ENCODE assay signal across 13 cellular contexts in genomic region chr2:70523672-70523995, GRCh38. TPM values are rescaled to one million over a fixed set of nuclear protein-coding genes. Genes with fewer than 3 reads are reported as not detected.
DNase-seq lines count a peak whose midpoint lies in the region; ATAC-seq and TF ChIP-seq lines count a peak whose summit lies in the region.
"Had no signal": no experiment of that assay in that cellular context is flagged by ENCODE, and none has a peak within 500 bp of the region (broad histone marks: within the 10 kb centered on the region; RNA-seq: fewer than 3 reads in every experiment).

No MANE protein-coding gene starts in this region.

- H3K27me3 ChIP-seq in HL-60 (ENCODE audit: insufficient read depth, poor library complexity, severe bottlenecking): no peaks in the 10 kb centered on the region

- TF ChIP-seq CTCF in CD14-positive monocyte (IDR thresholded peaks at IDR 0.05) (no peak), HL-60 (IDR thresholded peaks at IDR 0.05; ENCODE audit: insufficient read depth, low read length) (no peak)

- DNase-seq in CD14-positive monocyte (ENCODE audit: low spot score): no peak
- DNase-seq in HL-60 (ENCODE audit: low read depth in 1 of 2, low spot score in 1 of 2): peak in 1 of 2 experiments; percentile 88
- no peak for DNase-seq in natural killer cell treated with Interleukin-12 subunit alpha and Interleukin-12 subunit beta and Interleukin-15 and Interleukin-18, amount 100 ng/mL, for 72 hours (ENCODE audit: low spot score)
- no peak for DNase-seq in NCI-H226
- DNase-seq in DMS153 (lab: John Stamatoyannopoulos, UW): no peak
- DNase-seq in NCI-H2107 (lab: John Stamatoyannopoulos, UW): no peak
- DNase-seq: hypothalamus; stimulated activated CD4-positive, alpha-beta T cell treated with anti-CD3 and anti-CD28 coated beads, Interleukin-12 subunit alpha, Interleukin-12 subunit beta, amount 100 ng/mL, for 4 hours had no signal

- peaks cover 0 to 4% of the 10 kb centered on the region in 2 donors for H3K36me3 Mint-ChIP-seq in CD14-positive monocyte
- peaks cover 6% of the 10 kb centered on the region for H3K36me3 Mint-ChIP-seq in dendritic cell treated with granulocyte-macrophage colony-stimulating factor and Interleukin-4, amounts not matched to agents 40 ng/mL and 50 ng/mL, for 4 days (ENCODE audit: low read depth)
- no peaks in the 10 kb centered on the region for H3K36me3 Mint-ChIP-seq in natural killer cell treated with Interleukin-12 subunit alpha and Interleukin-12 subunit beta and Interleukin-15 and Interleukin-18, amount 100 ng/mL, for 72 hours

- H3K27me3 Mint-ChIP-seq in CD14-positive monocyte (ENCODE audit: low read depth in 3 of 3): peaks cover 0 to 5% (median 0%) of the 10 kb centered on the region in 3 donors
- no peaks in the 10 kb centered on the region for H3K27me3 Mint-ChIP-seq in dendritic cell treated with granulocyte-macrophage colony-stimulating factor and Interleukin-4, amounts not matched to agents 40 ng/mL and 50 ng/mL, for 4 days
- H3K27me3 Mint-ChIP-seq in natural killer cell treated with Interleukin-12 subunit alpha and Interleukin-12 subunit beta and Interleukin-15 and Interleukin-18, amount 100 ng/mL, for 72 hours: no peaks in the 10 kb centered on the region
- H3K27me3 Mint-ChIP-seq: stimulated activated naive CD8-positive, alpha-beta T cell treated with anti-CD3 and anti-CD28 coated beads, Interleukin-15, amount 100 ng/mL, for 72 hours had no signal

- H3K27ac ChIP-seq in HL-60 (replicated peaks): peak overlapping the region; percentile 82

- no peak overlapping the region for H3K4me3 ChIP-seq in HL-60 (replicated peaks; ENCODE audit: insufficient read depth, low read length)
- H3K4me3 ChIP-seq: SJSA1 had no signal

- peak overlapping the region; percentile 88 to 98 (median 93) for H3K27ac Mint-ChIP-seq in CD14-positive monocyte
- peak overlapping the region; percentile 67 for H3K27ac Mint-ChIP-seq in dendritic cell treated with granulocyte-macrophage colony-stimulating factor and Interleukin-4, amounts not matched to agents 40 ng/mL and 50 ng/mL, for 4 days
- H3K27ac Mint-ChIP-seq in natural killer cell treated with Interleukin-12 subunit alpha and Interleukin-12 subunit beta and Interleukin-15 and Interleukin-18, amount 100 ng/mL, for 72 hours: peak overlapping the region; percentile 80 to 87
- H3K27ac Mint-ChIP-seq: activated CD4-positive, alpha-beta T cell treated with anti-CD3 and anti-CD28 coated beads, Interleukin-2, amount 10 ng/mL, durations not matched to agents 24 days and 14 days had no signal

- peak in 1 of 2 donors; percentile 2 for ATAC-seq in natural killer cell treated with Interleukin-12 subunit alpha and Interleukin-12 subunit beta and Interleukin-15 and Interleukin-18, amount 100 ng/mL, for 72 hours
- ATAC-seq in HG02642 (IDR thresholded peaks at IDR 0.05; ENCODE audit: poor library complexity, unreplicated experiment): no peak

- H3K4me1 Mint-ChIP-seq in CD14-positive monocyte: peaks cover 44% of the 10 kb centered on the region
- peaks cover 72% of the 10 kb centered on the region for H3K4me1 Mint-ChIP-seq in dendritic cell treated with granulocyte-macrophage colony-stimulating factor and Interleukin-4, amounts not matched to agents 40 ng/mL and 50 ng/mL, for 4 days (ENCODE audit: low read depth)
- H3K4me1 Mint-ChIP-seq in natural killer cell treated with Interleukin-12 subunit alpha and Interleukin-12 subunit beta and Interleukin-15 and Interleukin-18, amount 100 ng/mL, for 72 hours (ENCODE audit: low read depth in 2 of 2): peaks cover 21 to 31% of the 10 kb centered on the region in 2 donors

- intact Hi-C loops in CD14-positive monocyte (cut with micrococcal nuclease): no loop called here
- intact Hi-C loops in dendritic cell treated with granulocyte-macrophage colony-stimulating factor and Interleukin-4, amounts not matched to agents 40 ng/mL and 50 ng/mL, for 4 days (cut with micrococcal nuclease): no loop called here

- peak overlapping the region in 1 of 2 donors; percentile 82 for H3K4me3 Mint-ChIP-seq in CD14-positive monocyte
- no peak overlapping the region for H3K4me3 Mint-ChIP-seq in dendritic cell treated with granulocyte-macrophage colony-stimulating factor and Interleukin-4, amounts not matched to agents 40 ng/mL and 50 ng/mL, for 4 days
- H3K4me3 Mint-ChIP-seq in natural killer cell treated with Interleukin-12 subunit alpha and Interleukin-12 subunit beta and Interleukin-15 and Interleukin-18, amount 100 ng/mL, for 72 hours: peak overlapping the region; percentile 62

- peaks cover 0 to 2% (median 0%) of the 10 kb centered on the region in 7 donors for H3K9me3 Mint-ChIP-seq in CD14-positive monocyte
- H3K9me3 Mint-ChIP-seq in dendritic cell treated with granulocyte-macrophage colony-stimulating factor and Interleukin-4, amounts not matched to agents 40 ng/mL and 50 ng/mL, for 4 days: no peaks in the 10 kb centered on the region
- no peaks in the 10 kb centered on the region for H3K9me3 Mint-ChIP-seq in natural killer cell treated with Interleukin-12 subunit alpha and Interleukin-12 subunit beta and Interleukin-15 and Interleukin-18, amount 100 ng/mL, for 72 hours
- H3K9me3 Mint-ChIP-seq: activated CD4-positive, alpha-beta T cell treated with anti-CD3 and anti-CD28 coated beads, Interleukin-2, amount 10 ng/mL, durations not matched to agents 24 days and 14 days; stimulated activated naive CD8-positive, alpha-beta T cell treated with anti-CD3 and anti-CD28 coated beads, Interleukin-15, amount 100 ng/mL, for 72 hours had no signal

RNA-seq across cellular contexts. Expression of gene TGFA, which starts 30.0 kb away (rescaled TPM):
- polyA plus RNA-seq in CD14-positive monocyte: 1 to 10 TPM; 1.7 to 2.5 TPM
- total RNA-seq in natural killer cell treated with Interleukin-12 subunit alpha and Interleukin-12 subunit beta and Interleukin-15 and Interleukin-18, amount 100 ng/mL, for 72 hours: 1 to 10 TPM in 1 of 2 donors, under 1 TPM in 1; 0.86 to 1.6 TPM
- total RNA-seq: activated CD4-positive, alpha-beta T cell treated with anti-CD3 and anti-CD28 coated beads, Interleukin-2, amount 10 ng/mL, durations not matched to agents 24 days and 14 days had no signal
